2 cellular contexts compared by ENCODE assay signal in the genomic region with DNA sequence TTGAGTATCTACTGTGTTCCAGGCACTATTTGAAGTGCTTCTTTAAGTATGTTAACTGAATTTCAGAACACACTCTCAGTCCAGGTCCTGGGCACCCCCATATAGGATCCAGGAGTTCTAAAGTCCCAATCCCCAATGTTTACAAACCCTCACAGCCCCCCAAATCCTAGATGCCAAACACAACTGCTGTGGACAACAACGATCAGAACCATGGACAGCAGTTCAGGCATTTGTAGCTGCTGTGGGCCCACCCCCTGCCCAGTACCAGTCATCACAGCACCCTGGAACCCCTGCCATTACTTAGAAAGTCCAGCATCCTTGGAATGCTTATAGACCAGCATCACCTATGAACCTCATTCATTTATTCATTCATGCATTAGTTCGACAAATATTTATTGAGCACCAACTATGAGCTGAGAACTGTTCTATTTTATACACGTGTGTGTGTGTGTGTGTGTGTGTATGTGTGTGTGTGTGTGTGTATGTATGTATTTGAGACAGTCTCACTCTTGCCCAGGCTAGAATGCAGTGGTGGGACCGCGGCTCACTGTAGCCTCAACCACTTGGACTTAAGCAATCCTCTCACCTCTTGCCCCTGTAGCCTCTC.
TF ChIP-seq lines count a peak whose summit lies in the region.

No MANE protein-coding gene starts in this region.

TF ChIP-seq in A549, 52 proteins besides CTCF, POLR2A, EP300 and RAD21:
- TF ChIP-seq KDM5A (IDR thresholded peaks at IDR 0.05), result no peak
- TF ChIP-seq, protein P1, sequence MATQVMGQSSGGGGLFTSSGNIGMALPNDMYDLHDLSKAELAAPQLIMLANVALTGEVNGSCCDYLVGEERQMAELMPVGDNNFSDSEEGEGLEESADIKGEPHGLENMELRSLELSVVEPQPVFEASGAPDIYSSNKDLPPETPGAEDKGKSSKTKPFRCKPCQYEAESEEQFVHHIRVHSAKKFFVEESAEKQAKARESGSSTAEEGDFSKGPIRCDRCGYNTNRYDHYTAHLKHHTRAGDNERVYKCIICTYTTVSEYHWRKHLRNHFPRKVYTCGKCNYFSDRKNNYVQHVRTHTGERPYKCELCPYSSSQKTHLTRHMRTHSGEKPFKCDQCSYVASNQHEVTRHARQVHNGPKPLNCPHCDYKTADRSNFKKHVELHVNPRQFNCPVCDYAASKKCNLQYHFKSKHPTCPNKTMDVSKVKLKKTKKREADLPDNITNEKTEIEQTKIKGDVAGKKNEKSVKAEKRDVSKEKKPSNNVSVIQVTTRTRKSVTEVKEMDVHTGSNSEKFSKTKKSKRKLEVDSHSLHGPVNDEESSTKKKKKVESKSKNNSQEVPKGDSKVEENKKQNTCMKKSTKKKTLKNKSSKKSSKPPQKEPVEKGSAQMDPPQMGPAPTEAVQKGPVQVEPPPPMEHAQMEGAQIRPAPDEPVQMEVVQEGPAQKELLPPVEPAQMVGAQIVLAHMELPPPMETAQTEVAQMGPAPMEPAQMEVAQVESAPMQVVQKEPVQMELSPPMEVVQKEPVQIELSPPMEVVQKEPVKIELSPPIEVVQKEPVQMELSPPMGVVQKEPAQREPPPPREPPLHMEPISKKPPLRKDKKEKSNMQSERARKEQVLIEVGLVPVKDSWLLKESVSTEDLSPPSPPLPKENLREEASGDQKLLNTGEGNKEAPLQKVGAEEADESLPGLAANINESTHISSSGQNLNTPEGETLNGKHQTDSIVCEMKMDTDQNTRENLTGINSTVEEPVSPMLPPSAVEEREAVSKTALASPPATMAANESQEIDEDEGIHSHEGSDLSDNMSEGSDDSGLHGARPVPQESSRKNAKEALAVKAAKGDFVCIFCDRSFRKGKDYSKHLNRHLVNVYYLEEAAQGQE (IDR thresholded peaks at IDR 0.05), result peak; percentile 97
- TF ChIP-seq EHMT2 (IDR thresholded peaks at IDR 0.05; ENCODE audit: low read depth), result peak; percentile 98

TF ChIP-seq in GM23338, 12 proteins besides CTCF, POLR2A, EP300 and RAD21:
- no peak for TF ChIP-seq ZNF114 (CRISPR knock-in tag; IDR thresholded peaks at IDR 0.05)
- TF ChIP-seq, protein P1 (IDR thresholded peaks at IDR 0.05; ENCODE audit: unreplicated experiment), result peak; percentile 88
TF ChIP-seq in GM23338: peak in this region for 1.
